ENCODE assay signal across 10 cellular contexts in the genomic region with DNA sequence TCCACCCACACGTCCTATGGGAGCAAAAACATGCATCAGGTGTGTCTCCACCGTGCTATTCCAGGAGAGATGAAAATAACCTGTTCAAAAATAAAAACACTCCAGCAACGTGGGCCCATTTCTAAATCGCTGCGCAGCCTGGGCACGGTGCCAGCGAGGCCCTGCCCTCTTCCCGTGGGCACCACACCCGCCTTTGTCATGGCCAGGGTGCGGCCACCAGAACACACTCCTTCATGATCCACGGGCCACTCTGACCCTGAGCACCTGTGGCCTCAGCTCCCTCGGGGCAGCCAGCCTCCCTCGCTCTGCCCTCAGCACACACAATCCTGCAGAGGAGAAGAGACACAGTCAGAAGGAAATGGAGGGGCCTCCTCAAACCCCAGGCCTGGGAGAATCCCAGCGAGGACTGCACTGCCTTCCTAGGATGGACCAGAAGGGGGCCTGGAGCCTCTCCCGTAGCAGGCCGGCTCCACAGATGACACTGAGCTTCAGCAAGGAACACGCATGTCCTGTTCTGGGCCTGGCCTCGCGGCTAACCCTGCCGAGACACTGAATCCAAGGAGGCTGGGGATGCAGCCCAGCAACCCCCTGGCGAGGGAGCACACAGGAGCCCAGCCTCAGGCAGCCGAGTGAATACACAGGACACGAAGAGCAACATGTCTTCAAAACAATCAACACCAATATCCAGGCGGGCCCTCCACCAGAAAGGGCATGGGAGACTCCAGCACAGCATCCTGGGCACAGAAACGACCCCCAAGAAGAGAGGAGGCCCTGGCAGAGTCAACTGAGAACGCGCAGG.
DNase-seq lines count a peak whose midpoint lies in the region; ATAC-seq and TF ChIP-seq lines count a peak whose summit lies in the region.
"Had no signal": no experiment of that assay in that cellular context is flagged by ENCODE, and none has a peak within 500 bp of the region (broad histone marks: within the 10 kb centered on the region; RNA-seq: fewer than 3 reads in every experiment).

No MANE protein-coding gene starts in this region.

- TF ChIP-seq CTCF in fibroblast of mammary gland (conservative IDR thresholded peaks at IDR 0.05; ENCODE audit: control insufficient read depth, insufficient read depth, low read depth, low read length): peak; percentile 43

- no peak overlapping the region for H3K4me3 ChIP-seq in fibroblast of mammary gland (ENCODE audit: control insufficient read depth, low read depth, low read length)

- no peak for ATAC-seq in GM19467 (IDR thresholded peaks at IDR 0.05; ENCODE audit: unreplicated experiment)

- peak; percentile 53 for DNase-seq in COR-L47 (lab: John Stamatoyannopoulos, UW)
- DNase-seq in NCI-H748 (lab: John Stamatoyannopoulos, UW; ENCODE audit: unreplicated experiment): peak; percentile 90
- DNase-seq in fibroblast of mammary gland (ENCODE audit: low read depth): peak; percentile 49
- peak; percentile 63 for DNase-seq in retina
- no peak for DNase-seq in stimulated activated CD4-positive, alpha-beta T cell treated with anti-CD3 and anti-CD28 coated beads, Interleukin-2, amount 100 ng/mL, for 24 hours
- DNase-seq in GDM1 (lab: John Stamatoyannopoulos, UW): no peak
- no peak for DNase-seq in NCI-H2107 (lab: John Stamatoyannopoulos, UW)
- DNase-seq: activated CD4-positive, alpha-beta T cell treated with anti-CD3 and anti-CD28 coated beads, Interleukin-2, amount 50 U/mL, for 4 hours; NCI-H1694 treated with DMSO at 0.1 percent for 48 hours had no signal

Comparison
In these comparisons a context has a peak if more than half of its experiments do, and no peak if none do; other contexts are left out.
1. DNase-seq: peak in COR-L47 (single experiment), NCI-H748 (single experiment), fibroblast of mammary gland (single experiment) and retina (single experiment); none in stimulated activated CD4-positive, alpha-beta T cell treated with anti-CD3 and anti-CD28 coated beads, Interleukin-2, amount 100 ng/mL, for 24 hours (0 of 2), GDM1 (single experiment) and NCI-H2107 (single experiment).